19 cellular contexts compared by ENCODE assay signal in the genomic region with DNA sequence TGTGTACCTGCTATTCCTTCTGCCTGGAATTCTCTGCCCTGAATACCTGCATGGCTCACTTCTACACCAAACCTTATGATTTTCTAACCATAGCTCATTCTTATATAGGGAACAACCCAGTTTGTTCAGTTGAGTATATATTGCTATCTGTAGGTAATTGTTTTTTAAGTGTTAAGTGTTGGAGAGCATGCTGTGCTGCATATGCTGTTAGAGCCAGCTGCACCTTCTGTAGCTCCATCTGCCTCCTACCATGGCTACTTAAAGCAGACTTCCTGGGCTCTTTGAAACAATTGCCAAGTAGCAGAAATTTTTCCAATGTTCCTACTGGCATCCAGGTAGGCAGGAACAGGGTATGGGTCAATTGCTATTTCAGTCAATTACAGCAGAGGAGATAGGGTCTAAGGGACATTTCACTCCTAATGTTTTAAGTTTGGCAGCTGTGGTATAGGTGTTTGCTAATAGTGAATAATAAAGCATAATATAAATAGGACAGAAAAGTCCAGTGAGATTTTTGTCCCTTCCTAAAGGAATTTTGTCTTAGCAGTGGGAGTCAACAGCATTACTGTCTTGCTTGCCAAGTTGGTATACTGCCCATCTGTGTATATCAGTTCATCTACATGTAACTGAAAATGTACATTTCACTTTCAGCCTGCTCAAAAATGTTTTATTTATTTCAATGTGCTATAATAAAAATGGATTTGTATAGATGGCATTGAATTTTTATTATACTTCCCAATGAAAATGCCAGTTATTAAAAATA.
A peak's percentile ranks its signal among the peaks of the same experiment; 100 is the strongest.
DNase-seq lines count a peak whose midpoint lies in the region; ATAC-seq, FAIRE-seq and TF ChIP-seq lines count a peak whose summit lies in the region.
"Had no signal": no experiment of that assay in that cellular context is flagged by ENCODE, and none has a peak within 500 bp of the region (broad histone marks: within the 10 kb centered on the region; RNA-seq: fewer than 3 reads in every experiment).

No MANE protein-coding gene starts in this region.

- no peak for FAIRE-seq in RCC 7860 (lab: Jason Lieb, UNC)
- FAIRE-seq: keratinocyte had no signal

- in situ Hi-C loops in GM13977 (cut with MboI; ENCODE audit: low pct_unique_long_range_greater_than_20kb, low sequenced_read_pairs, unreplicated experiment): no loop called here

- peak overlapping the region; percentile 44 for H3K27ac ChIP-seq in cingulate gyrus (ENCODE audit: low read depth, low read length)
- H3K27ac ChIP-seq: breast epithelium, VCaP had no signal

- TF ChIP-seq CTCF in GM13977 (IDR thresholded peaks at IDR 0.05; ENCODE audit: extremely low read depth, insufficient read depth, missing control alignments): no peak

- DNase-seq in RCC 7860 (ENCODE audit: low spot score): no peak
- no peak for DNase-seq in GM13977 (ENCODE audit: low spot score)
- DNase-seq: activated naive CD4-positive, alpha-beta T cell treated with Interleukin-2 at 50 U/mL for 16 hours; DND-41; GOT3; KG1; midbrain; NCI-H1436 treated with DMSO at 0.1 percent for 48 hours; occipital lobe; stimulated activated naive CD8-positive, alpha-beta T cell treated with anti-CD3 and anti-CD28 coated beads, Interleukin-15, amount 100 ng/mL, for 72 hours had no signal

- ATAC-seq in GM18907 (IDR thresholded peaks at IDR 0.05; ENCODE audit: unreplicated experiment) (peak; percentile 20), GM21529 (IDR thresholded peaks at IDR 0.05; ENCODE audit: unreplicated experiment) (peak; percentile 28), HG03159 (IDR thresholded peaks at IDR 0.05; ENCODE audit: unreplicated experiment) (peak; percentile 28), HG03520 (IDR thresholded peaks at IDR 0.05; ENCODE audit: unreplicated experiment) (no peak), HG03565 (IDR thresholded peaks at IDR 0.05; ENCODE audit: unreplicated experiment) (no peak)
- ATAC-seq: stimulated activated naive CD8-positive, alpha-beta T cell treated with anti-CD3 and anti-CD28 coated beads, Interleukin-15, amount 100 ng/mL, for 72 hours had no signal

Comparison
In these comparisons a context has a peak if more than half of its experiments do, and no peak if none do; other contexts are left out.
1. ATAC-seq: peak in GM18907 (single experiment), GM21529 (single experiment) and HG03159 (single experiment); none in HG03520 (single experiment) and HG03565 (single experiment).